25 cellular contexts compared by ENCODE assay signal in the genomic region with DNA sequence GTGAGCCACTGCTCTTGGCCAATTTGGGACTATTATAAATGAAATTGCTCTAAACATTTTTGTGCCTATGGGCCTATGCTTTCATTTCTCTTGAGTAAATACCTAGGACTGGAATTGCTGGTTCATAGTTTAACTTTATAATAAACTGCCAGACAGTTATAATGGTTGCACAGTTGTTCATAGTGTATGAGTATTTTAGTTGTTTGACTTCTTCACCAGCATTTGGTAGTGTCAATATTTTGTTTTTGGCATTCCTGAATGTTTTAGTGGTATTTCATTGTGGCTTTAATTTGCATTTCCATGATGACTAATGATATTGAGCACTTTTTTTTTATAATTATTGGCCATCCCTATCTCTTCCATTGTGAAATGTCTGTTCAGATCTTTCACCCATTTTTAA.
"Had no signal": no experiment of that assay in that cellular context is flagged by ENCODE, and none has a peak within 500 bp of the region (broad histone marks: within the 10 kb centered on the region; RNA-seq: fewer than 3 reads in every experiment).

No MANE protein-coding gene starts in this region.

- H3K27ac Mint-ChIP-seq: activated CD4-positive, alpha-beta T cell treated with anti-CD3 and anti-CD28 coated beads, Interleukin-2, amount 10 ng/mL, durations not matched to agents 7 days and 5 days; activated naive CD4-positive, alpha-beta T cell treated with anti-CD3 and anti-CD28 coated beads, Interleukin-2, amount 50 U/mL, for 24 hours; nephron progenitor cell; stimulated activated naive B cell treated with anti-CD40 and anti-IgM and Interleukin-4, amounts not matched to agents 10 μg/mL and 1 μg/mL and 100 μg/mL, for 72 hours had no signal

- H3K27me3 Mint-ChIP-seq: activated CD4-positive, alpha-beta T cell treated with anti-CD3 and anti-CD28 coated beads, Interleukin-2, amount 10 ng/mL, durations not matched to agents 7 days and 5 days; activated naive CD4-positive, alpha-beta T cell treated with anti-CD3 and anti-CD28 coated beads, Interleukin-2, amount 50 U/mL, for 24 hours; stimulated activated naive B cell treated with anti-CD40 and anti-IgM and Interleukin-4, amounts not matched to agents 10 μg/mL and 1 μg/mL and 100 μg/mL, for 72 hours had no signal

- H3K4me1 Mint-ChIP-seq: nephron progenitor cell had no signal

- H3K4me1 ChIP-seq: ascending aorta, colonic mucosa, lower lobe of right lung, parathyroid adenoma, testis, uterus had no signal

- H3K27me3 ChIP-seq: ascending aorta, colonic mucosa, esophagus muscularis mucosa, testis, uterus had no signal

- ATAC-seq: left lobe of liver; lower lobe of right lung; mucosa of descending colon; sciatic nerve; stimulated activated naive B cell treated with anti-CD40 and anti-IgM and Interleukin-4, amounts not matched to agents 10 μg/mL and 1 μg/mL and 100 μg/mL, for 72 hours had no signal

- H3K27ac ChIP-seq: ascending aorta, colonic mucosa, esophagus muscularis mucosa, lower lobe of right lung, parathyroid adenoma, testis, uterus, WERI-Rb-1 had no signal

- H3K4me3 ChIP-seq: ascending aorta, colonic mucosa, esophagus muscularis mucosa, lower lobe of right lung, mucosa of descending colon, smooth muscle cell, testis, uterus had no signal

- H3K4me3 Mint-ChIP-seq: activated CD4-positive, alpha-beta T cell treated with anti-CD3 and anti-CD28 coated beads, Interleukin-2, amount 10 ng/mL, durations not matched to agents 7 days and 5 days; activated naive CD4-positive, alpha-beta T cell treated with anti-CD3 and anti-CD28 coated beads, Interleukin-2, amount 50 U/mL, for 24 hours; nephron progenitor cell; stimulated activated naive B cell treated with anti-CD40 and anti-IgM and Interleukin-4, amounts not matched to agents 10 μg/mL and 1 μg/mL and 100 μg/mL, for 72 hours had no signal

- DNase-seq: activated CD4-positive, alpha-beta T cell treated with anti-CD3 and anti-CD28 coated beads, Interleukin-2, amount 10 ng/mL, durations not matched to agents 7 days and 5 days; activated CD4-positive, CD25-positive, alpha-beta regulatory T cell treated with anti-CD3 and anti-CD28 coated beads, Interleukin-2, amount 50 U/mL, for 72 hours; activated gamma-delta T cell treated with Interleukin-2 at 50 U/mL for 16 hours; activated T-cell treated with anti-CD3 and anti-CD28 coated beads, Interleukin-2, amount 50 U/mL, for 1 hour; colonic mucosa; foreskin melanocyte; kidney; lower lobe of right lung; mesendoderm; mucosa of descending colon; nephron progenitor cell; stimulated activated CD4-positive, alpha-beta T cell treated with anti-CD3 and anti-CD28 coated beads, Interleukin-15, amount 100 ng/mL, for 24 hours; stimulated activated CD8-positive, alpha-beta memory T cell treated with anti-CD3 and anti-CD28 coated beads, Interleukin-4, amount 100 ng/mL, for 48 hours; stimulated activated naive B cell treated with anti-CD40 and anti-IgM and Interleukin-4, amounts not matched to agents 10 μg/mL and 1 μg/mL and 100 μg/mL, for 72 hours; testis; trophoblast cell; uterus; WERI-Rb-1 had no signal

- H3K9me3 Mint-ChIP-seq: activated CD4-positive, alpha-beta T cell treated with anti-CD3 and anti-CD28 coated beads, Interleukin-2, amount 10 ng/mL, durations not matched to agents 7 days and 5 days; activated naive CD4-positive, alpha-beta T cell treated with anti-CD3 and anti-CD28 coated beads, Interleukin-2, amount 50 U/mL, for 24 hours; stimulated activated naive B cell treated with anti-CD40 and anti-IgM and Interleukin-4, amounts not matched to agents 10 μg/mL and 1 μg/mL and 100 μg/mL, for 72 hours had no signal

- H3K9me3 ChIP-seq: ascending aorta, colonic mucosa, esophagus muscularis mucosa, lower lobe of right lung, mucosa of descending colon, testis, uterus had no signal
